In genomic region chr20:42611423-42611822, GRCh38 we compare ENCODE assay signal across 21 cellular contexts.
"Had no signal": no experiment of that assay in that cellular context is flagged by ENCODE, and none has a peak within 500 bp of the region (broad histone marks: within the 10 kb centered on the region; RNA-seq: fewer than 3 reads in every experiment).

No MANE protein-coding gene starts in this region.

- H3K4me3 ChIP-seq: dorsolateral prefrontal cortex, left lung, mucosa of descending colon, pancreas, right atrium auricular region, sigmoid colon, stomach, thyroid gland, upper lobe of left lung had no signal

- ATAC-seq: left lung; mucosa of descending colon; natural killer cell treated with Interleukin-12 subunit alpha and Interleukin-12 subunit beta and Interleukin-15 and Interleukin-18, amount 100 ng/mL, for 72 hours; pancreas; stimulated activated effector memory CD8-positive, alpha-beta T cell treated with anti-CD3 and anti-CD28 coated beads, Interleukin-12 subunit alpha, Interleukin-12 subunit beta, amount 100 ng/mL, for 72 hours had no signal

- DNase-seq: dorsolateral prefrontal cortex; effector CD4-positive, alpha-beta T cell; head of caudate nucleus; left lung; mesenchymal stem cell; mucosa of descending colon; naive B cell; pancreas; sigmoid colon; stimulated activated CD4-positive, alpha-beta T cell treated with anti-CD3 and anti-CD28 coated beads, Interleukin-2, amount 100 ng/mL, for 24 hours; stimulated activated CD4-positive, alpha-beta T cell treated with anti-CD3 and anti-CD28 coated beads, Interleukin-4, amount 100 ng/mL, for 24 hours; stimulated activated naive CD4-positive, alpha-beta T cell treated with Interleukin-2 at 50 U/mL for 16 hours; stomach; thyroid gland; upper lobe of left lung had no signal

- H3K27ac ChIP-seq: dorsolateral prefrontal cortex, left lung, neutrophil, pancreas, right atrium auricular region, sigmoid colon, stomach, thyroid gland, upper lobe of left lung had no signal

- FAIRE-seq: frontal cortex, keratinocyte, pancreas had no signal

- H3K4me1 ChIP-seq: left lung, pancreas, right atrium auricular region, sigmoid colon, stomach, thyroid gland, upper lobe of left lung had no signal

- H3K9me3 ChIP-seq: left lung, mucosa of descending colon, neutrophil, pancreas, thyroid gland, upper lobe of left lung had no signal

- H3K36me3 ChIP-seq: left lung, neutrophil, pancreas, right atrium auricular region, sigmoid colon, stomach, thyroid gland, upper lobe of left lung had no signal

- H3K27me3 ChIP-seq: dorsolateral prefrontal cortex, left lung, neutrophil, pancreas, right atrium auricular region, sigmoid colon, stomach, thyroid gland, upper lobe of left lung had no signal
